ENCODE assay signal across 23 cellular contexts in genomic region chr10:19791032-19791431, GRCh38. TPM values are rescaled to one million over a fixed set of nuclear protein-coding genes. Genes with fewer than 3 reads are reported as not detected.
"Had no signal": no experiment of that assay in that cellular context is flagged by ENCODE, and none has a peak within 500 bp of the region (broad histone marks: within the 10 kb centered on the region; RNA-seq: fewer than 3 reads in every experiment).

No MANE protein-coding gene starts in this region.

- H3K4me3 Mint-ChIP-seq: activated B cell treated with CpG ODN at 0.5 μM for 24 hours; activated CD4-positive, alpha-beta T cell treated with anti-CD3 and anti-CD28 coated beads for 36 hours; activated naive CD8-positive, alpha-beta T cell; activated T-cell treated with anti-CD3 and anti-CD28 coated beads, Interleukin-2, amount 50 U/mL, for 4 hours; natural killer cell; T-helper 17 cell had no signal

- H3K9me3 ChIP-seq: adrenal gland, gastrocnemius medialis, upper lobe of left lung had no signal

- H3K4me1 ChIP-seq: gastrocnemius medialis, upper lobe of left lung had no signal

- H3K9me3 Mint-ChIP-seq: activated B cell treated with CpG ODN at 0.5 μM for 24 hours; activated T-cell treated with anti-CD3 and anti-CD28 coated beads, Interleukin-2, amount 50 U/mL, for 4 hours; natural killer cell had no signal

- DNase-seq: activated B cell treated with CpG ODN at 0.5 μM for 24 hours; activated CD4-positive, alpha-beta T cell treated with anti-CD3 and anti-CD28 coated beads for 36 hours; activated CD4-positive, alpha-beta T cell treated with anti-CD3 and anti-CD28 coated beads, Interleukin-2, amount 50 U/mL, for 4 hours; activated CD8-positive, alpha-beta memory T cell treated with anti-CD3 and anti-CD28 coated beads, Interleukin-2, amount 50 U/mL, for 48 hours; activated naive CD4-positive, alpha-beta T cell; activated T-cell treated with anti-CD3 and anti-CD28 coated beads, Interleukin-2, amount 50 U/mL, for 4 hours; adrenal gland; gastrocnemius medialis; head of caudate nucleus; midbrain; natural killer cell; retina; stimulated activated CD4-positive, alpha-beta T cell treated with anti-CD3 and anti-CD28 coated beads, Interleukin-4, amount 100 ng/mL, for 1 hour; stimulated activated naive CD4-positive, alpha-beta T cell treated with Interleukin-2 at 50 U/mL for 16 hours; SW 1271; T-helper 17 cell; upper lobe of left lung had no signal

- H3K4me1 Mint-ChIP-seq: activated B cell treated with CpG ODN at 0.5 μM for 24 hours; activated CD4-positive, alpha-beta T cell treated with anti-CD3 and anti-CD28 coated beads for 36 hours; natural killer cell; T-helper 17 cell had no signal

- H3K36me3 Mint-ChIP-seq: activated naive CD8-positive, alpha-beta T cell; natural killer cell had no signal

- H3K36me3 ChIP-seq: adrenal gland, cardiac muscle cell, gastrocnemius medialis, upper lobe of left lung had no signal

- H3K4me3 ChIP-seq: adrenal gland, cardiac muscle cell, gastrocnemius medialis, upper lobe of left lung had no signal

- H3K27me3 ChIP-seq: adrenal gland, cardiac muscle cell, gastrocnemius medialis, upper lobe of left lung had no signal

- ATAC-seq: activated CD4-positive, alpha-beta T cell treated with anti-CD3 and anti-CD28 coated beads for 36 hours; activated T-cell treated with anti-CD3 and anti-CD28 coated beads, Interleukin-2, amount 50 U/mL, for 4 hours; left lobe of liver; natural killer cell; T-helper 17 cell had no signal

- H3K27me3 Mint-ChIP-seq: activated B cell treated with CpG ODN at 0.5 μM for 24 hours; activated naive CD8-positive, alpha-beta T cell; progenitor cell of endocrine pancreas; T-helper 17 cell had no signal

- H3K27ac Mint-ChIP-seq: activated B cell treated with CpG ODN at 0.5 μM for 24 hours; activated CD4-positive, alpha-beta T cell treated with anti-CD3 and anti-CD28 coated beads for 36 hours; activated naive CD8-positive, alpha-beta T cell; activated T-helper 2 cell treated with anti-CD3 and anti-CD28 coated beads, Interferon-gamma antibody, Interleukin-2, Interleukin-4, amounts not matched to agents 10 μg/mL and 5 μg/mL and 100 μg/mL, durations not matched to agents 14 hours and 24 hours and 36 hours; natural killer cell; progenitor cell of endocrine pancreas; T-helper 17 cell had no signal

- H3K27ac ChIP-seq: adrenal gland, cardiac muscle cell, gastrocnemius medialis, upper lobe of left lung had no signal

RNA-seq across cellular contexts. Expression of gene PLXDC2, which starts 25.2 kb away (rescaled TPM):
- total RNA-seq: activated CD4-positive, alpha-beta T cell treated with anti-CD3 and anti-CD28 coated beads for 36 hours; activated CD8-positive, alpha-beta memory T cell treated with anti-CD3 and anti-CD28 coated beads for 36 hours; activated T-helper 2 cell treated with anti-CD3 and anti-CD28 coated beads, Interferon-gamma antibody, Interleukin-2, Interleukin-4, amounts not matched to agents 10 μg/mL and 5 μg/mL and 100 μg/mL, durations not matched to agents 14 hours and 24 hours and 36 hours had no signal
